Comparison of ENCODE assay signal across 21 cellular contexts in the genomic region with DNA sequence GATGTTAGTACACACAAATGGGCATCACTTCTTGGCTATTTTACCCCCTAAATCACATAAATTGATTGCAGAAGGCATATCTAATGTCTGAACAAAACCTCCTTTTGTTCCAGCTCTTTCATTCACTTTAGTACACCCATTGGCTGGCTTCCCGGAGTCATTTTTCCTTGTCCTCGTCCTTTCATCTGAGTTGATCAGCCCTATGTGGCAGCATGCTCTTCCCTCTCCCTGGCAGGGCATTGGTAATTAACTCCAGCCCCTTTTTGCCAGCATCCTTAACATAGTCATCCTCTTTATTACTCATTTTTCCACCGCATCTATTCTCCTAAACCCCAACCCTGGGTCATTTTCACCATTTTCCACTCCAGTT. TPM values are rescaled to one million over a fixed set of nuclear protein-coding genes. Genes with fewer than 3 reads are reported as not detected.
DNase-seq lines count a peak whose midpoint lies in the region; ATAC-seq and TF ChIP-seq lines count a peak whose summit lies in the region.
"Had no signal": no experiment of that assay in that cellular context is flagged by ENCODE, and none has a peak within 500 bp of the region (broad histone marks: within the 10 kb centered on the region; RNA-seq: fewer than 3 reads in every experiment).

No MANE protein-coding gene starts in this region.

- no peak overlapping the region for H3K27ac ChIP-seq in prostate gland
- H3K27ac ChIP-seq: breast epithelium, gastroesophageal sphincter, right atrium auricular region had no signal

- peak; percentile 12 for DNase-seq in G401 (ENCODE audit: low spot score)
- DNase-seq in NCI-H2196 (lab: John Stamatoyannopoulos, UW; ENCODE audit: unreplicated experiment) = peak; percentile 76
- DNase-seq in cerebellar cortex (ENCODE audit: low spot score) = peak; percentile 5
- peak; percentile 67 for DNase-seq in prostate gland (ENCODE audit: low spot score)
- no peak for DNase-seq in GDM1 (lab: John Stamatoyannopoulos, UW)
- DNase-seq in activated T-helper 1 cell treated with anti-CD3 and anti-CD28 coated beads, Interleukin-12 subunit alpha, Interleukin-12 subunit beta, Interleukin-2, Interleukin-4 antibody, amounts not matched to agents 30 ng/mL and 10 ng/mL and 1 ng/mL, durations not matched to agents 14 hours and 24 hours and 36 hours (ENCODE audit: low spot score) = no peak
- DNase-seq in stimulated activated CD4-positive, alpha-beta T cell treated with anti-CD3 and anti-CD28 coated beads, Interleukin-1b, Interleukin-23, amount 100 ng/mL, for 48 hours = no peak
- DNase-seq: activated CD8-positive, alpha-beta memory T cell treated with anti-CD3 and anti-CD28 coated beads for 24 hours; activated naive CD8-positive, alpha-beta T cell treated with anti-CD3 and anti-CD28 coated beads, Interleukin-2, amount 10 ng/mL, durations not matched to agents 7 days and 5 days; activated T-cell treated with anti-CD3 and anti-CD28 coated beads, Interleukin-2, amount 50 U/mL, for 72 hours; Caco-2; NCI-H1436 treated with DMSO at 0.1 percent for 48 hours; NCI-H524 treated with DMSO at 0.1 percent for 48 hours; PC-3; T1000 had no signal

- no peaks in the 10 kb centered on the region for H3K9me3 Mint-ChIP-seq in activated T-helper 1 cell treated with anti-CD3 and anti-CD28 coated beads, Interleukin-12 subunit alpha, Interleukin-12 subunit beta, Interleukin-2, Interleukin-4 antibody, amounts not matched to agents 30 ng/mL and 10 ng/mL and 1 ng/mL, durations not matched to agents 14 hours and 24 hours and 36 hours
- H3K9me3 Mint-ChIP-seq: activated T-cell treated with anti-CD3 and anti-CD28 coated beads, Interleukin-2, amount 50 U/mL, for 72 hours had no signal

- H3K9me3 ChIP-seq in prostate gland = no peaks in the 10 kb centered on the region
- H3K9me3 ChIP-seq: breast epithelium, Caco-2, gastroesophageal sphincter, right atrium auricular region had no signal

- no peaks in the 10 kb centered on the region for H3K27me3 Mint-ChIP-seq in activated T-helper 1 cell treated with anti-CD3 and anti-CD28 coated beads, Interleukin-12 subunit alpha, Interleukin-12 subunit beta, Interleukin-2, Interleukin-4 antibody, amounts not matched to agents 30 ng/mL and 10 ng/mL and 1 ng/mL, durations not matched to agents 14 hours and 24 hours and 36 hours (ENCODE audit: insufficient read depth)

- no peak overlapping the region for H3K27ac Mint-ChIP-seq in activated T-helper 1 cell treated with anti-CD3 and anti-CD28 coated beads, Interleukin-12 subunit alpha, Interleukin-12 subunit beta, Interleukin-2, Interleukin-4 antibody, amounts not matched to agents 30 ng/mL and 10 ng/mL and 1 ng/mL, durations not matched to agents 14 hours and 24 hours and 36 hours
- H3K27ac Mint-ChIP-seq: activated naive CD8-positive, alpha-beta T cell treated with anti-CD3 and anti-CD28 coated beads, Interleukin-2, amount 10 ng/mL, durations not matched to agents 7 days and 5 days; activated T-cell treated with anti-CD3 and anti-CD28 coated beads, Interleukin-2, amount 50 U/mL, for 72 hours had no signal

- peaks cover 12% of the 10 kb centered on the region for H3K4me1 Mint-ChIP-seq in activated T-helper 1 cell treated with anti-CD3 and anti-CD28 coated beads, Interleukin-12 subunit alpha, Interleukin-12 subunit beta, Interleukin-2, Interleukin-4 antibody, amounts not matched to agents 30 ng/mL and 10 ng/mL and 1 ng/mL, durations not matched to agents 14 hours and 24 hours and 36 hours (ENCODE audit: low read depth)
- H3K4me1 Mint-ChIP-seq: activated naive CD8-positive, alpha-beta T cell treated with anti-CD3 and anti-CD28 coated beads, Interleukin-2, amount 10 ng/mL, durations not matched to agents 7 days and 5 days had no signal

- TF ChIP-seq CTCF in prostate gland (IDR thresholded peaks at IDR 0.05) = no peak

- no peaks in the 10 kb centered on the region for H3K27me3 ChIP-seq in prostate gland (replicated peaks; ENCODE audit: insufficient read depth)
- H3K27me3 ChIP-seq: breast epithelium, gastroesophageal sphincter, right atrium auricular region had no signal

- 25% methylated on average over 3 of the region's 3 CpGs for WGBS in prostate gland

- no peak for TF ChIP-seq POLR2A in prostate gland (IDR thresholded peaks at IDR 0.05)

- H3K4me3 Mint-ChIP-seq in activated T-helper 1 cell treated with anti-CD3 and anti-CD28 coated beads, Interleukin-12 subunit alpha, Interleukin-12 subunit beta, Interleukin-2, Interleukin-4 antibody, amounts not matched to agents 30 ng/mL and 10 ng/mL and 1 ng/mL, durations not matched to agents 14 hours and 24 hours and 36 hours = no peak overlapping the region
- H3K4me3 Mint-ChIP-seq: activated naive CD8-positive, alpha-beta T cell treated with anti-CD3 and anti-CD28 coated beads, Interleukin-2, amount 10 ng/mL, durations not matched to agents 7 days and 5 days; activated T-cell treated with anti-CD3 and anti-CD28 coated beads, Interleukin-2, amount 50 U/mL, for 72 hours had no signal

- H3K4me3 ChIP-seq in prostate gland = no peak overlapping the region
- H3K4me3 ChIP-seq: breast epithelium, gastroesophageal sphincter, right atrium auricular region had no signal

- ATAC-seq in GM18861 (IDR thresholded peaks at IDR 0.05; ENCODE audit: unreplicated experiment) = no peak
- ATAC-seq: gastroesophageal sphincter, PC-3 had no signal

- no peaks in the 10 kb centered on the region for H3K4me1 ChIP-seq in prostate gland (replicated peaks)
- H3K4me1 ChIP-seq: breast epithelium, Caco-2, gastroesophageal sphincter, right atrium auricular region had no signal

- intact Hi-C loops in prostate gland (cut with DNase I) = no loop called here
- intact Hi-C loops in activated T-helper 1 cell treated with anti-CD3 and anti-CD28 coated beads, Interleukin-12 subunit alpha, Interleukin-12 subunit beta, Interleukin-2, Interleukin-4 antibody, amounts not matched to agents 30 ng/mL and 10 ng/mL and 1 ng/mL, durations not matched to agents 14 hours and 24 hours and 36 hours (cut with micrococcal nuclease) = no loop called here

- peaks cover 3% of the 10 kb centered on the region for H3K36me3 Mint-ChIP-seq in activated T-helper 1 cell treated with anti-CD3 and anti-CD28 coated beads, Interleukin-12 subunit alpha, Interleukin-12 subunit beta, Interleukin-2, Interleukin-4 antibody, amounts not matched to agents 30 ng/mL and 10 ng/mL and 1 ng/mL, durations not matched to agents 14 hours and 24 hours and 36 hours (ENCODE audit: low read depth)
- H3K36me3 Mint-ChIP-seq: activated naive CD8-positive, alpha-beta T cell treated with anti-CD3 and anti-CD28 coated beads, Interleukin-2, amount 10 ng/mL, durations not matched to agents 7 days and 5 days had no signal

- H3K36me3 ChIP-seq in prostate gland = no peaks in the 10 kb centered on the region
- H3K36me3 ChIP-seq: breast epithelium, gastroesophageal sphincter, right atrium auricular region had no signal

- in situ Hi-C loops in G401 (cut with HindIII; ENCODE audit: low sequenced_read_pairs) = no loop called here

RNA-seq across cellular contexts. Expression of a gene that starts 6.1 kb away (rescaled TPM):
- total RNA-seq in G401 (2014; rRNA removed; shearing (Covaris generic)) = not detected in 2 replicates
- 10 to 100 TPM in 1 of 2 donors, 1 to 10 TPM in 1; 2.2 to 25.0 TPM for total RNA-seq in prostate gland
- total RNA-seq in activated T-helper 1 cell treated with anti-CD3 and anti-CD28 coated beads, Interleukin-12 subunit alpha, Interleukin-12 subunit beta, Interleukin-2, Interleukin-4 antibody, amounts not matched to agents 30 ng/mL and 10 ng/mL and 1 ng/mL, durations not matched to agents 14 hours and 24 hours and 36 hours = 5.7 and 6.6 TPM in 2 replicates
- total RNA-seq: Caco-2 had no signal

RNA-seq across cellular contexts. Expression of a gene that starts 15.2 kb away (rescaled TPM):
- 15.2 and 23.8 TPM in 2 replicates for total RNA-seq in G401 (2014; rRNA removed; shearing (Covaris generic))
- total RNA-seq in prostate gland = 10 to 100 TPM; 35.9 to 39.3 TPM
- total RNA-seq in activated T-helper 1 cell treated with anti-CD3 and anti-CD28 coated beads, Interleukin-12 subunit alpha, Interleukin-12 subunit beta, Interleukin-2, Interleukin-4 antibody, amounts not matched to agents 30 ng/mL and 10 ng/mL and 1 ng/mL, durations not matched to agents 14 hours and 24 hours and 36 hours = 34.0 and 36.3 TPM in 2 replicates

RNA-seq across cellular contexts. Expression of a gene that starts 58.0 kb away (rescaled TPM):
- not detected in 2 replicates for total RNA-seq in G401 (2014; rRNA removed; shearing (Covaris generic))
- total RNA-seq in prostate gland = not detected
- not detected in 2 replicates for total RNA-seq in activated T-helper 1 cell treated with anti-CD3 and anti-CD28 coated beads, Interleukin-12 subunit alpha, Interleukin-12 subunit beta, Interleukin-2, Interleukin-4 antibody, amounts not matched to agents 30 ng/mL and 10 ng/mL and 1 ng/mL, durations not matched to agents 14 hours and 24 hours and 36 hours
- total RNA-seq: activated naive CD8-positive, alpha-beta T cell treated with anti-CD3 and anti-CD28 coated beads, Interleukin-2, amount 10 ng/mL, durations not matched to agents 7 days and 5 days; activated T-cell treated with anti-CD3 and anti-CD28 coated beads, Interleukin-2, amount 50 U/mL, for 72 hours; Caco-2; dermis microvascular lymphatic vessel endothelial cell; left lobe of liver; right atrium auricular region had no signal

Comparison
In these comparisons a context has a peak if more than half of its experiments do, and no peak if none do; other contexts are left out.
1. DNase-seq: peak in G401 (single experiment), NCI-H2196 (single experiment), cerebellar cortex (single experiment) and prostate gland (single experiment); none in GDM1 (single experiment), activated T-helper 1 cell treated with anti-CD3 and anti-CD28 coated beads, Interleukin-12 subunit alpha, Interleukin-12 subunit beta, Interleukin-2, Interleukin-4 antibody, amounts not matched to agents 30 ng/mL and 10 ng/mL and 1 ng/mL, durations not matched to agents 14 hours and 24 hours and 36 hours (single experiment) and stimulated activated CD4-positive, alpha-beta T cell treated with anti-CD3 and anti-CD28 coated beads, Interleukin-1b, Interleukin-23, amount 100 ng/mL, for 48 hours (single experiment).